Comparison of ENCODE assay signal across 1 cellular context in genomic region chr17:73187203-73187769, GRCh38.
A peak's percentile ranks its signal among the peaks of the same experiment; 100 is the strongest.
TF ChIP-seq lines count a peak whose summit lies in the region.

No MANE protein-coding gene starts in this region.

TF ChIP-seq in HepG2, 621 proteins besides CTCF, POLR2A, EP300 and RAD21 (continued from another document and continues in another):
- peak; percentile 99 for TF ChIP-seq FOXP4 (CRISPR knock-in tag; IDR thresholded peaks at IDR 0.05)
- 0 out of 2 replicates have a peak, but pooled peaks have one; percentile 1 for TF ChIP-seq ZNF576 (CRISPR knock-in tag; IDR thresholded peaks at IDR 0.05)
- TF ChIP-seq, protein P1, sequence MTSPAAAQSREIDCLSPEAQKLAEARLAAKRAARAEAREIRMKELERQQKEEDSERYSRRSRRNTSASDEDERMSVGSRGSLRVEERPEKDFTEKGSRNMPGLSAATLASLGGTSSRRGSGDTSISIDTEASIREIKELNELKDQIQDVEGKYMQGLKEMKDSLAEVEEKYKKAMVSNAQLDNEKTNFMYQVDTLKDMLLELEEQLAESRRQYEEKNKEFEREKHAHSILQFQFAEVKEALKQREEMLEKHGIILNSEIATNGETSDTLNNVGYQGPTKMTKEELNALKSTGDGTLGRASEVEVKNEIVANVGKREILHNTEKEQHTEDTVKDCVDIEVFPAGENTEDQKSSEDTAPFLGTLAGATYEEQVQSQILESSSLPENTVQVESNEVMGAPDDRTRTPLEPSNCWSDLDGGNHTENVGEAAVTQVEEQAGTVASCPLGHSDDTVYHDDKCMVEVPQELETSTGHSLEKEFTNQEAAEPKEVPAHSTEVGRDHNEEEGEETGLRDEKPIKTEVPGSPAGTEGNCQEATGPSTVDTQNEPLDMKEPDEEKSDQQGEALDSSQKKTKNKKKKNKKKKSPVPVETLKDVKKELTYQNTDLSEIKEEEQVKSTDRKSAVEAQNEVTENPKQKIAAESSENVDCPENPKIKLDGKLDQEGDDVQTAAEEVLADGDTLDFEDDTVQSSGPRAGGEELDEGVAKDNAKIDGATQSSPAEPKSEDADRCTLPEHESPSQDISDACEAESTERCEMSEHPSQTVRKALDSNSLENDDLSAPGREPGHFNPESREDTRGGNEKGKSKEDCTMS (CRISPR knock-in tag; conservative IDR thresholded peaks at IDR 0.05) = 0 out of 2 replicates have a peak, but pooled peaks have one; percentile 48
- TF ChIP-seq, protein P2, sequence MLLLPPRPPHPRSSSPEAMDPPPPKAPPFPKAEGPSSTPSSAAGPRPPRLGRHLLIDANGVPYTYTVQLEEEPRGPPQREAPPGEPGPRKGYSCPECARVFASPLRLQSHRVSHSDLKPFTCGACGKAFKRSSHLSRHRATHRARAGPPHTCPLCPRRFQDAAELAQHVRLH (CRISPR knock-in tag; IDR thresholded peaks at IDR 0.05; ENCODE audit: borderline replicate concordance, low read depth) = no peak
- no peak for TF ChIP-seq ASH2L (IDR thresholded peaks at IDR 0.05; ENCODE audit: insufficient read length, low read depth, low read length)
- TF ChIP-seq DPF2 (CRISPR knock-in tag; IDR thresholded peaks at IDR 0.05; ENCODE audit: borderline replicate concordance, low read depth) = peak; percentile 83; the same call in 1 of the 2 replicates
- no peak; the same call in 1 of the 2 replicates for TF ChIP-seq FOXK1 (CRISPR knock-in tag; IDR thresholded peaks at IDR 0.05; ENCODE audit: borderline replicate concordance, low read depth)
- TF ChIP-seq, protein P3, sequence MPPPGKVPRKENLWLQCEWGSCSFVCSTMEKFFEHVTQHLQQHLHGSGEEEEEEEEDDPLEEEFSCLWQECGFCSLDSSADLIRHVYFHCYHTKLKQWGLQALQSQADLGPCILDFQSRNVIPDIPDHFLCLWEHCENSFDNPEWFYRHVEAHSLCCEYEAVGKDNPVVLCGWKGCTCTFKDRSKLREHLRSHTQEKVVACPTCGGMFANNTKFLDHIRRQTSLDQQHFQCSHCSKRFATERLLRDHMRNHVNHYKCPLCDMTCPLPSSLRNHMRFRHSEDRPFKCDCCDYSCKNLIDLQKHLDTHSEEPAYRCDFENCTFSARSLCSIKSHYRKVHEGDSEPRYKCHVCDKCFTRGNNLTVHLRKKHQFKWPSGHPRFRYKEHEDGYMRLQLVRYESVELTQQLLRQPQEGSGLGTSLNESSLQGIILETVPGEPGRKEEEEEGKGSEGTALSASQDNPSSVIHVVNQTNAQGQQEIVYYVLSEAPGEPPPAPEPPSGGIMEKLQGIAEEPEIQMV (CRISPR knock-in tag; IDR thresholded peaks at IDR 0.05; ENCODE audit: low read depth) = peak; percentile 90
- TF ChIP-seq ZNF713 (CRISPR knock-in tag; IDR thresholded peaks at IDR 0.05) = no peak
- peak; percentile 81; the same call in 1 of the 2 replicates for TF ChIP-seq KDM4B (CRISPR knock-in tag; IDR thresholded peaks at IDR 0.05)
- TF ChIP-seq FOXO1 (CRISPR knock-in tag; IDR thresholded peaks at IDR 0.05) = peak; percentile 95
- TF ChIP-seq IKZF1 (IDR thresholded peaks at IDR 0.05) = no peak
- peak; percentile 80; the same call in 1 of the 2 replicates for TF ChIP-seq ZBTB20 (CRISPR knock-in tag; IDR thresholded peaks at IDR 0.05; ENCODE audit: borderline replicate concordance, low read depth)
- no peak for TF ChIP-seq ZNF496 (CRISPR knock-in tag; IDR thresholded peaks at IDR 0.05; ENCODE audit: insufficient replicate concordance)
- TF ChIP-seq, protein P4, sequence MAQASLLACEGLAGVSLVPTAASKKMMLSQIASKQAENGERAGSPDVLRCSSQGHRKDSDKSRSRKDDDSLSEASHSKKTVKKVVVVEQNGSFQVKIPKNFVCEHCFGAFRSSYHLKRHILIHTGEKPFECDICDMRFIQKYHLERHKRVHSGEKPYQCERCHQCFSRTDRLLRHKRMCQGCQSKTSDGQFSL (CRISPR knock-in tag; IDR thresholded peaks at IDR 0.05) = no peak
- TF ChIP-seq NKX3-1 (CRISPR knock-in tag; IDR thresholded peaks at IDR 0.05) = peak; percentile 93; the same call in 1 of the 2 replicates
- peak in 1 of 2 experiments; percentile 46; a peak in 2 of 4 replicates for TF ChIP-seq NR2F1 (CRISPR knock-in tag; IDR thresholded peaks at IDR 0.05)
- peak; percentile 66; the same call in 1 of the 2 replicates for TF ChIP-seq FOSL1 (CRISPR knock-in tag; IDR thresholded peaks at IDR 0.05; ENCODE audit: borderline replicate concordance)
- no peak for TF ChIP-seq GABPA (IDR thresholded peaks at IDR 0.05; ENCODE audit: low read depth, low read length)
- TF ChIP-seq GABPA (CRISPR knock-in tag; IDR thresholded peaks at IDR 0.05; ENCODE audit: low read depth) = peak; percentile 32; the same call in 1 of the 2 replicates
- peak; percentile 56; the same call in 1 of the 2 replicates for TF ChIP-seq HBP1 (CRISPR knock-in tag; IDR thresholded peaks at IDR 0.05; ENCODE audit: low read depth)
- TF ChIP-seq DR1 (CRISPR knock-in tag; IDR thresholded peaks at IDR 0.05) = 0 out of 2 replicates have a peak, but pooled peaks have one; percentile 40
- TF ChIP-seq KDM3A (CRISPR knock-in tag; IDR thresholded peaks at IDR 0.05; ENCODE audit: low read depth) = peak; percentile 67; the same call in 1 of the 2 replicates
- no peak for TF ChIP-seq ZNF224 (CRISPR knock-in tag; IDR thresholded peaks at IDR 0.05)
- 0 out of 2 replicates have a peak, but pooled peaks have one; percentile 33 for TF ChIP-seq ZNF704 (CRISPR knock-in tag; IDR thresholded peaks at IDR 0.05; ENCODE audit: borderline replicate concordance)
- peak; percentile 70; the same call in 1 of the 2 replicates for TF ChIP-seq STAT6 (CRISPR knock-in tag; IDR thresholded peaks at IDR 0.05; ENCODE audit: borderline replicate concordance)
- TF ChIP-seq ERF (CRISPR knock-in tag; IDR thresholded peaks at IDR 0.05) = peak; percentile 88
- TF ChIP-seq ZNF138 (CRISPR knock-in tag; IDR thresholded peaks at IDR 0.05; ENCODE audit: low read depth) = no peak
- no peak for TF ChIP-seq CREBL2 (CRISPR knock-in tag; IDR thresholded peaks at IDR 0.05; ENCODE audit: borderline replicate concordance)
- peak; percentile 40; the same call in 1 of the 2 replicates for TF ChIP-seq SPEN (CRISPR knock-in tag; IDR thresholded peaks at IDR 0.05; ENCODE audit: low read depth)
- TF ChIP-seq THAP11 (CRISPR knock-in tag; IDR thresholded peaks at IDR 0.05) = peak; percentile 76
- peak; percentile 74; the same call in 1 of the 2 replicates for TF ChIP-seq JUN (CRISPR knock-in tag; IDR thresholded peaks at IDR 0.05)
- TF ChIP-seq NFYB (CRISPR knock-in tag; IDR thresholded peaks at IDR 0.05) = no peak
- TF ChIP-seq ZNF788 (CRISPR knock-in tag; IDR thresholded peaks at IDR 0.05; ENCODE audit: borderline replicate concordance) = peak; percentile 92; the same call in 1 of the 2 replicates
- peak; percentile 63 for TF ChIP-seq NR2C2 (CRISPR knock-in tag; IDR thresholded peaks at IDR 0.05; ENCODE audit: borderline replicate concordance)
- TF ChIP-seq ZNF549 (CRISPR knock-in tag; IDR thresholded peaks at IDR 0.05) = no peak
- TF ChIP-seq ZFP90 (CRISPR knock-in tag; IDR thresholded peaks at IDR 0.05; ENCODE audit: borderline replicate concordance) = peak; percentile 67; the same call in 1 of the 2 replicates
- no peak for TF ChIP-seq ZNF530 (CRISPR knock-in tag; IDR thresholded peaks at IDR 0.05; ENCODE audit: low read depth)
- TF ChIP-seq ZSCAN29 (CRISPR knock-in tag; conservative IDR thresholded peaks at IDR 0.05) = peak; percentile 85; the same call in 1 of the 2 replicates
- TF ChIP-seq, protein P5, sequence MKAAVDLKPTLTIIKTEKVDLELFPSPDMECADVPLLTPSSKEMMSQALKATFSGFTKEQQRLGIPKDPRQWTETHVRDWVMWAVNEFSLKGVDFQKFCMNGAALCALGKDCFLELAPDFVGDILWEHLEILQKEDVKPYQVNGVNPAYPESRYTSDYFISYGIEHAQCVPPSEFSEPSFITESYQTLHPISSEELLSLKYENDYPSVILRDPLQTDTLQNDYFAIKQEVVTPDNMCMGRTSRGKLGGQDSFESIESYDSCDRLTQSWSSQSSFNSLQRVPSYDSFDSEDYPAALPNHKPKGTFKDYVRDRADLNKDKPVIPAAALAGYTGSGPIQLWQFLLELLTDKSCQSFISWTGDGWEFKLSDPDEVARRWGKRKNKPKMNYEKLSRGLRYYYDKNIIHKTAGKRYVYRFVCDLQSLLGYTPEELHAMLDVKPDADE (CRISPR knock-in tag; IDR thresholded peaks at IDR 0.05) = no peak
- no peak for TF ChIP-seq IRX3 (CRISPR knock-in tag; IDR thresholded peaks at IDR 0.05; ENCODE audit: borderline replicate concordance, low read depth)
- TF ChIP-seq HOXA7 (CRISPR knock-in tag; IDR thresholded peaks at IDR 0.05) = no peak
- no peak for TF ChIP-seq NFATC3 (CRISPR knock-in tag; IDR thresholded peaks at IDR 0.05)
- peak; percentile 93 for TF ChIP-seq HMG20A (CRISPR knock-in tag; IDR thresholded peaks at IDR 0.05; ENCODE audit: borderline replicate concordance)
- TF ChIP-seq ZNF652 (CRISPR knock-in tag; IDR thresholded peaks at IDR 0.05; ENCODE audit: borderline replicate concordance, low read depth) = peak; percentile 80; the same call in 1 of the 2 replicates
- peak; percentile 63; the same call in 1 of the 2 replicates for TF ChIP-seq MEF2D (CRISPR knock-in tag; IDR thresholded peaks at IDR 0.05)
- TF ChIP-seq SRF (IDR thresholded peaks at IDR 0.05; ENCODE audit: low read depth, low read length) = no peak
- TF ChIP-seq ZSCAN25 (CRISPR knock-in tag; IDR thresholded peaks at IDR 0.05) = peak; percentile 44
- TF ChIP-seq TEAD2 (CRISPR knock-in tag; IDR thresholded peaks at IDR 0.05) = no peak
